8 cellular contexts compared by ENCODE assay signal in the genomic region with DNA sequence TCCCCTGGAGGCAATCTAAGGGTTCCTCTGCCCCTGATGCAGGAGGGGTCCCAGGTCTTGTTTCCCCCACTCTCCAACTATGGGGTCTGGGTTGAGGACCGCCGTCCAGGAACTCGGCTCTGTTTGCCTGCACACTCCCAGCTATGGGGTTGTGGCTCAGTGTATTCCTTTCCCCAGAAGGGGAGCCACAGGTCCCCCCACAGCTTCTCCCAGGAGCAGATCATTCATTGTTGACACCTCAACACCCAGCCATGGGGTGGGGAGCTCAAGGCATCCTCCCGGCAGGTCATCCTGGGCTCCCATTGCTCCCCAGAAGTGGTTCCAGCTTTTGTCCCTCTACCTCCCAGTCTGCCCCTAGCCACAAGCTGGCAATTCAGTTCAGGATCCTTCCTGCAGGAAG. TPM values are rescaled to one million over a fixed set of nuclear protein-coding genes. Genes with fewer than 3 reads are reported as not detected.
A peak's percentile ranks its signal among the peaks of the same experiment; 100 is the strongest.
DNase-seq lines count a peak whose midpoint lies in the region; ATAC-seq and TF ChIP-seq lines count a peak whose summit lies in the region.

No MANE protein-coding gene starts in this region.

- peaks cover 9% of the 10 kb centered on the region; the same call in 1 of the 2 replicates for H3K79me2 ChIP-seq in PC-9 (ENCODE audit: low read depth)

- H3K27ac ChIP-seq in PC-9: no peak overlapping the region

- DNase-seq in BE2C: no peak
- no peak for DNase-seq in PC-9
- DNase-seq in neural crest cell (ENCODE audit: low read depth, low spot score): no peak
- no peak for DNase-seq in NCI-H2196 (lab: John Stamatoyannopoulos, UW; ENCODE audit: unreplicated experiment)
- no peak for DNase-seq in GF-D8 (lab: John Stamatoyannopoulos, UW)
- DNase-seq in central memory CD4-positive, alpha-beta T cell: no peak

- intact Hi-C loops in PC-9 (cut with micrococcal nuclease; ENCODE audit: unreplicated experiment): no loop called here

- POLR2A ChIA-PET in PC-9 (lab: Charles Lee; ENCODE audit: unreplicated experiment): no interaction called here

- H3K9ac ChIP-seq in endocrine pancreas (ENCODE audit: control insufficient read depth, insufficient read depth, low read length): peak overlapping the region; percentile 85

- H3K27me3 ChIP-seq in BE2C (no peaks in the 10 kb centered on the region), PC-9 (ENCODE audit: insufficient read depth, low read depth) (no peaks in the 10 kb centered on the region), endocrine pancreas (ENCODE audit: control insufficient read depth, insufficient read depth, low read length) (no peaks in the 10 kb centered on the region)

- H3K4me3 Mint-ChIP-seq in neural crest cell: peak overlapping the region; percentile 92

- peak overlapping the region; percentile 70 for H3K4me3 ChIP-seq in BE2C (ENCODE audit: low read depth, low read length)
- peak overlapping the region; percentile 72 for H3K4me3 ChIP-seq in PC-9
- no peak overlapping the region for H3K4me3 ChIP-seq in endocrine pancreas (ENCODE audit: control insufficient read depth, insufficient read depth, low read length)

- H3K4me1 Mint-ChIP-seq in neural crest cell: peaks cover 32% of the 10 kb centered on the region

- H3K9me3 Mint-ChIP-seq in neural crest cell: no peaks in the 10 kb centered on the region

- TF ChIP-seq CTCF in BE2C (IDR thresholded peaks at IDR 0.05; ENCODE audit: low read depth, low read length) (no peak), PC-9 (conservative IDR thresholded peaks at IDR 0.05) (no peak), neural crest cell (conservative IDR thresholded peaks at IDR 0.05) (no peak)

- no peaks in the 10 kb centered on the region for H3K9me2 ChIP-seq in PC-9 (ENCODE audit: insufficient read depth)

- H4K20me1 ChIP-seq in PC-9 (ENCODE audit: insufficient read depth): no peaks in the 10 kb centered on the region

- H2AFZ ChIP-seq in PC-9: no peak overlapping the region; the same call in 1 of the 2 replicates

- peaks cover 42% of the 10 kb centered on the region for H3F3A ChIP-seq in PC-9 (ENCODE audit: insufficient read depth, low read depth)

- H3K36me3 ChIP-seq in BE2C (no peaks in the 10 kb centered on the region), PC-9 (ENCODE audit: low read depth) (no peaks in the 10 kb centered on the region), endocrine pancreas (ENCODE audit: control insufficient read depth, insufficient read depth, low read length) (no peaks in the 10 kb centered on the region)

- H3K27ac Mint-ChIP-seq in neural crest cell (ENCODE audit: unreplicated experiment): peak overlapping the region; percentile 93

- no peak for ATAC-seq in GM19351 (IDR thresholded peaks at IDR 0.05; ENCODE audit: unreplicated experiment)

- no TSS peak for BruUV-seq in PC-9 (replicated peaks; lab: Mats Ljungman, UMichigan)

- peaks cover 4% of the 10 kb centered on the region for H3K36me3 Mint-ChIP-seq in neural crest cell (ENCODE audit: low read depth)

- peaks cover 15% of the 10 kb centered on the region for H3K4me1 ChIP-seq in BE2C
- peaks cover 22% of the 10 kb centered on the region for H3K4me1 ChIP-seq in PC-9 (replicated peaks; ENCODE audit: insufficient read depth)
- no peaks in the 10 kb centered on the region for H3K4me1 ChIP-seq in endocrine pancreas (ENCODE audit: control insufficient read depth, insufficient read depth, low read length)

- CTCF ChIA-PET in PC-9 (lab: Charles Lee): no interaction called here

- H3K4me2 ChIP-seq in PC-9: peak overlapping the region; percentile 100

- H3K27me3 Mint-ChIP-seq in neural crest cell (ENCODE audit: low read depth): peaks cover 1% of the 10 kb centered on the region

- H3K9me3 ChIP-seq in BE2C: no peaks in the 10 kb centered on the region
- H3K9me3 ChIP-seq in PC-9 (ENCODE audit: insufficient read depth, low read depth): no peaks in the 10 kb centered on the region
- H3K9me3 ChIP-seq in endocrine pancreas (ENCODE audit: control insufficient read depth, low read length): no peaks in the 10 kb centered on the region

RNA-seq across cellular contexts. Expression of a gene that starts 1.0 kb away (rescaled TPM):
- 91.0 TPM for polyA plus RNA-seq in BE2C (2012; ENCODE audit: insufficient read depth, insufficient read length, low read depth)
- 60.7 and 85.3 TPM in 2 replicates for total RNA-seq in PC-9 (2021)
- 75.6 and 76.2 TPM in 2 replicates for total RNA-seq in neural crest cell

RNA-seq across cellular contexts. Expression of a gene that starts 5.5 kb away (rescaled TPM):
- polyA plus RNA-seq in BE2C (2012; ENCODE audit: insufficient read depth, insufficient read length, low read depth): 56.7 TPM
- total RNA-seq in PC-9 (2021): 10.4 and 16.0 TPM in 2 replicates
- total RNA-seq in neural crest cell: 24.4 and 26.7 TPM in 2 replicates

RNA-seq across cellular contexts. Expression of a gene that starts 18.6 kb away (rescaled TPM):
- 55.4 TPM for polyA plus RNA-seq in BE2C (2012; ENCODE audit: insufficient read depth, insufficient read length, low read depth)
- total RNA-seq in PC-9 (2021) (121 and 139 TPM in 2 replicates), neural crest cell (72.1 and 74.7 TPM in 2 replicates)

RNA-seq across cellular contexts. Expression of a gene that starts 28.0 kb away (rescaled TPM):
- 0.97 TPM for polyA plus RNA-seq in BE2C (2012; ENCODE audit: insufficient read depth, insufficient read length, low read depth)
- total RNA-seq in PC-9 (2021) (10.5 and 16.0 TPM in 2 replicates), neural crest cell (2.3 and 3.4 TPM in 2 replicates)
